19 cellular contexts compared by ENCODE assay signal in the genomic region with DNA sequence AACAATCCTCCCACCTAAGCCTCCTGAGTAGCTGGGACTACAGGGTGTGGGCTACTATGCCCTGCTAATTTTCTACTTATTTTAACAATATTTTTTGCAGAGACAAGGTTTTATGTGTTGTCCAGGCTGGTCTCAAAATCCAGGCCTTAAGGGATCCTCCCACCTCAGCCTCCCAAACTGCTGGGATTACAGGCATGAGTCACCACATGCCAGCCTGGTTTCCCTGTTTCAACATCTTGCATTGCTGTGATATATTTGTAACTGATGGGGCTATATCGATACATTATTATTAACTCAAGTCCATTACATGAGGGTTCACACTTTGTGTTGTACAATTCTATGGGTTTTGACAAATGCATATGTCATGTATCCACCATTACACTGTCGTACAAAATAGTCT. TPM values are rescaled to one million over a fixed set of nuclear protein-coding genes. Genes with fewer than 3 reads are reported as not detected.
DNase-seq lines count a peak whose midpoint lies in the region; ATAC-seq and TF ChIP-seq lines count a peak whose summit lies in the region.
"Had no signal": no experiment of that assay in that cellular context is flagged by ENCODE, and none has a peak within 500 bp of the region (broad histone marks: within the 10 kb centered on the region; RNA-seq: fewer than 3 reads in every experiment).

No MANE protein-coding gene starts in this region.

- H3K9ac ChIP-seq in HCT116 (ENCODE audit: low read length): no peak overlapping the region

- no peaks in the 10 kb centered on the region for H3K4me1 ChIP-seq in HCT116 (ENCODE audit: control insufficient read depth in 1 of 2, insufficient read depth in 2 of 2, low read length in 2 of 2)
- no peaks in the 10 kb centered on the region for H3K4me1 ChIP-seq in foreskin keratinocyte
- H3K4me1 ChIP-seq: A549, BE2C had no signal

- no peaks in the 10 kb centered on the region for H3K9me3 ChIP-seq in HCT116 (ENCODE audit: control insufficient read depth in 1 of 2, insufficient read depth in 1 of 2, low read depth in 1 of 2, low read length in 2 of 2)
- H3K9me3 ChIP-seq: BE2C had no signal

- H3K27me3 ChIP-seq in HCT116 (ENCODE audit: insufficient read depth, low read length) (no peaks in the 10 kb centered on the region), foreskin keratinocyte (peaks cover 6% of the 10 kb centered on the region)
- H3K27me3 ChIP-seq: BE2C had no signal

- POLR2A ChIA-PET in HCT116 (lab: Charles Lee): no interaction called here

- no peaks in the 10 kb centered on the region for H3K79me2 ChIP-seq in HCT116 (ENCODE audit: insufficient read depth, low read length)

- no peak overlapping the region for H3K4me2 ChIP-seq in HCT116 (ENCODE audit: low read length)
- H3K4me2 ChIP-seq: A549 had no signal

- intact Hi-C loops in HCT116 (cut with micrococcal nuclease): no loop called here

- no peaks in the 10 kb centered on the region for H3K36me3 ChIP-seq in HCT116 (ENCODE audit: control insufficient read depth in 1 of 2, insufficient read depth in 2 of 2, low read length in 2 of 2)
- H3K36me3 ChIP-seq: BE2C had no signal

- TF ChIP-seq CTCF in HCT116 (IDR thresholded peaks at IDR 0.05 in 2 of 3, conservative IDR thresholded peaks at IDR 0.05 in 1 of 3; ENCODE audit: borderline replicate concordance in 1 of 3, insufficient read depth in 1 of 3, low read depth in 2 of 3, low read length in 2 of 3) (no peak), foreskin keratinocyte (conservative IDR thresholded peaks at IDR 0.05) (no peak), coronary artery (IDR thresholded peaks at IDR 0.05) (no peak)

- ATAC-seq in HCT116: no peak
- peak; percentile 53 for ATAC-seq in foreskin keratinocyte
- no peak for ATAC-seq in stimulated activated naive CD8-positive, alpha-beta T cell treated with anti-CD3 and anti-CD28 coated beads, Interleukin-15, Interleukin-2, amounts not matched to agents 100 U/mL and 50 U/mL, for 24 hours
- ATAC-seq: A549, SK-N-SH treated with all-trans-retinoic acid at 6 μM for 48 hours had no signal

- CTCF ChIA-PET in HCT116 (lab: Charles Lee): no interaction called here

- H3K27ac ChIP-seq in HCT116 (ENCODE audit: low read depth, low read length): no peak overlapping the region
- H3K27ac ChIP-seq in foreskin keratinocyte: no peak overlapping the region
- H3K27ac ChIP-seq in caudate nucleus (ENCODE audit: low read depth, low read length): no peak overlapping the region
- no peak overlapping the region for H3K27ac ChIP-seq in coronary artery
- H3K27ac ChIP-seq: A549 had no signal

- RAD21 ChIA-PET in HCT116 (lab: Charles Lee; ENCODE audit: low non-redundant PET in 1 of 2, low total read pairs in 2 of 2, uncharacterized antibody in 2 of 2, unreplicated experiment in 2 of 2): no interaction called here

- no peak for TF ChIP-seq RAD21 in HCT116 (IDR thresholded peaks at IDR 0.05; ENCODE audit: low read depth)

- H4K20me1 ChIP-seq in HCT116 (ENCODE audit: insufficient read depth): no peaks in the 10 kb centered on the region

- BruUV-seq in HCT116 (replicated peaks; lab: Mats Ljungman, UMichigan): no TSS peak

- H2AFZ ChIP-seq in HCT116 (ENCODE audit: low read depth, low read length, poor library complexity, severe bottlenecking): no peak overlapping the region

- no peak for TF ChIP-seq POLR2A in HCT116 (IDR thresholded peaks at IDR 0.05; ENCODE audit: borderline replicate concordance, extremely low read depth, insufficient read depth, insufficient read length)

- DNase-seq in EH (ENCODE audit: low read depth): peak; percentile 3
- no peak for DNase-seq in HCT116 (ENCODE audit: low read depth, low spot score)
- peak; percentile 4 for DNase-seq in amniotic epithelial cell (ENCODE audit: low read depth)
- DNase-seq in foreskin keratinocyte: no peak
- DNase-seq in caudate nucleus (lab: John Stamatoyannopoulos, UW): no peak
- DNase-seq in stimulated activated naive CD8-positive, alpha-beta T cell treated with anti-CD3 and anti-CD28 coated beads, Interleukin-15, Interleukin-2, amounts not matched to agents 100 U/mL and 50 U/mL, for 24 hours: no peak
- no peak for DNase-seq in coronary artery (ENCODE audit: low spot score)
- DNase-seq: BE2C, DND-41, GDM1, GOT3, KBM-7, NCI-H1092 treated with DMSO at 0.1 percent for 48 hours, NCI-H1436 treated with DMSO at 0.1 percent for 48 hours, NCI-H1930, NCI-H510A treated with DMSO at 0.1 percent for 48 hours, NCI-H748 treated with DMSO at 0.1 percent for 48 hours had no signal

- H3K9me2 ChIP-seq in HCT116 (ENCODE audit: insufficient read depth): no peaks in the 10 kb centered on the region

- no peak overlapping the region for H3K4me3 ChIP-seq in HCT116 (replicated peaks in 1 of 2; ENCODE audit: low read depth in 1 of 2, low read length in 2 of 2)
- no peak overlapping the region for H3K4me3 ChIP-seq in coronary artery
- H3K4me3 ChIP-seq: A549 had no signal

TF ChIP-seq in HCT116, 20 proteins besides CTCF, POLR2A, EP300 and RAD21:
- peak; percentile 21; the same call in 1 of the 2 replicates for TF ChIP-seq CEBPB (IDR thresholded peaks at IDR 0.05; ENCODE audit: low read depth)
- TF ChIP-seq EZH2 (IDR thresholded peaks at IDR 0.05): no peak
- TF ChIP-seq EZH2phosphoT487 (IDR thresholded peaks at IDR 0.05; ENCODE audit: borderline replicate concordance): no peak
- 0 out of 2 replicates have a peak, but pooled peaks have one; percentile 13 for TF ChIP-seq FOSL1 (IDR thresholded peaks at IDR 0.05; ENCODE audit: low read depth)

RNA-seq across cellular contexts. Expression of a gene that starts 41.9 kb away (rescaled TPM):
- total RNA-seq in HCT116 (2021; ENCODE audit: unreplicated experiment): 16.3 TPM
- polyA plus RNA-seq in HCT116 (2012): 12.1 TPM in 2 replicates
- 0.27 and 0.28 TPM in 2 replicates for total RNA-seq in foreskin keratinocyte
- 0.16 and 0.19 TPM in 2 replicates for polyA plus RNA-seq in foreskin keratinocyte

Comparison
In these comparisons a context has a peak if more than half of its experiments do, and no peak if none do; other contexts are left out.
1. DNase-seq: peak in EH (single experiment) and amniotic epithelial cell (single experiment); none in HCT116 (single experiment), foreskin keratinocyte (0 of 2), caudate nucleus (0 of 61), stimulated activated naive CD8-positive, alpha-beta T cell treated with anti-CD3 and anti-CD28 coated beads, Interleukin-15, Interleukin-2, amounts not matched to agents 100 U/mL and 50 U/mL, for 24 hours (single experiment) and coronary artery (single experiment).
2. RNA of a gene that starts 41.9 kb away (total RNA-seq): 16.3 TPM in HCT116 (single experiment); 0.27 to 0.28 TPM in foreskin keratinocyte; every median in the first group is over 10 times any median in the second.